ENCODE assay signal across 18 cellular contexts in genomic region chr17:12047977-12048376, GRCh38. TPM values are rescaled to one million over a fixed set of nuclear protein-coding genes. Genes with fewer than 3 reads are reported as not detected.
DNase-seq lines count a peak whose midpoint lies in the region; ATAC-seq and TF ChIP-seq lines count a peak whose summit lies in the region.
"Had no signal": no experiment of that assay in that cellular context is flagged by ENCODE, and none has a peak within 500 bp of the region (broad histone marks: within the 10 kb centered on the region; RNA-seq: fewer than 3 reads in every experiment).

No MANE protein-coding gene starts in this region.

- no TSS peak for BruUV-seq in A673 (replicated peaks; lab: Mats Ljungman, UMichigan)

- H3K4me1 ChIP-seq in A673 (ENCODE audit: insufficient read depth, low read length, poor library complexity, severe bottlenecking), result peaks cover 11% of the 10 kb centered on the region
- peaks cover 30% of the 10 kb centered on the region for H3K4me1 ChIP-seq in HEK293 (ENCODE audit: control insufficient read depth, insufficient read depth, low read length)
- peaks cover 11% of the 10 kb centered on the region for H3K4me1 ChIP-seq in SJSA1 (replicated peaks)
- H3K4me1 ChIP-seq: breast epithelium, Caco-2 had no signal

- TF ChIP-seq CTCF in A673 (conservative IDR thresholded peaks at IDR 0.05; ENCODE audit: low read depth, low read length) (no peak), HEK293 (tag by site-specific recombination; IDR thresholded peaks at IDR 0.05) (no peak), epithelial cell of esophagus (IDR thresholded peaks at IDR 0.05; ENCODE audit: insufficient read depth, low read depth, low read length, missing control alignments) (no peak), foreskin fibroblast (IDR thresholded peaks at IDR 0.05; ENCODE audit: low read depth, low read length) (no peak)

- intact Hi-C loops in A673 (cut with micrococcal nuclease; ENCODE audit: unreplicated experiment), result no loop called here

- DNase-seq in A673 (ENCODE audit: low spot score) (peak; percentile 45), SJSA1 (ENCODE audit: low read depth in 1 of 2, low spot score in 2 of 2) (peak; percentile 46 to 59), epithelial cell of esophagus (ENCODE audit: low read depth) (peak; percentile 27), foreskin fibroblast (no peak)
- DNase-seq: activated CD4-positive, alpha-beta memory T cell treated with anti-CD3 and anti-CD28 coated beads for 36 hours; activated T-cell treated with anti-CD3 and anti-CD28 coated beads, Interleukin-2, amount 50 U/mL, for 4 hours; Caco-2; HFFc6; left lung; NCI-H1092; NCI-H2171 treated with DMSO at 0.1 percent for 48 hours; occipital lobe had no signal

- no peak overlapping the region for H3K27ac ChIP-seq in A673 (ENCODE audit: low read depth, low read length, poor library complexity, severe bottlenecking)
- H3K27ac ChIP-seq in HEK293 (ENCODE audit: extremely low read depth, low read depth, low read length), result no peak overlapping the region
- no peak overlapping the region for H3K27ac ChIP-seq in SJSA1
- H3K27ac ChIP-seq: breast epithelium, left lung, right atrium auricular region had no signal

- no peaks in the 10 kb centered on the region for H3K27me3 ChIP-seq in A673 (replicated peaks; ENCODE audit: insufficient read depth, low read depth, low read length, poor library complexity)
- H3K27me3 ChIP-seq in SJSA1 (replicated peaks), result no peaks in the 10 kb centered on the region
- H3K27me3 ChIP-seq: breast epithelium, left lung, right atrium auricular region had no signal

- ATAC-seq in HG03139 (IDR thresholded peaks at IDR 0.05; ENCODE audit: unreplicated experiment) (no peak), HG03571 (IDR thresholded peaks at IDR 0.05; ENCODE audit: unreplicated experiment) (no peak), GM21576 (IDR thresholded peaks at IDR 0.05; ENCODE audit: unreplicated experiment) (no peak)
- ATAC-seq: activated T-cell treated with anti-CD3 and anti-CD28 coated beads, Interleukin-2, amount 50 U/mL, for 4 hours; left lung had no signal

- CTCF ChIA-PET in A673 (lab: Charles Lee), result no interaction called here
- CTCF ChIA-PET in HEK293 (lab: Yijun Ruan, JAX), result no interaction called here

- H3K36me3 ChIP-seq in A673 (ENCODE audit: insufficient read depth, low read length, poor library complexity, severe bottlenecking) (no peaks in the 10 kb centered on the region), HEK293 (ENCODE audit: control insufficient read depth in 2 of 2, insufficient read depth in 1 of 2, low read length in 2 of 2) (no peaks in the 10 kb centered on the region), SJSA1 (peaks cover 3% of the 10 kb centered on the region; the same call in 1 of the 2 replicates)
- H3K36me3 ChIP-seq: breast epithelium, left lung, right atrium auricular region had no signal

- no peaks in the 10 kb centered on the region for H3K9me3 ChIP-seq in A673 (ENCODE audit: low read depth, low read length, poor library complexity, severe bottlenecking)
- no peaks in the 10 kb centered on the region for H3K9me3 ChIP-seq in HEK293 (ENCODE audit: control insufficient read depth, insufficient read depth, low read depth, low read length)
- no peaks in the 10 kb centered on the region for H3K9me3 ChIP-seq in SJSA1 (replicated peaks)
- H3K9me3 ChIP-seq: breast epithelium, Caco-2, left lung, right atrium auricular region had no signal

- H3K4me3 ChIP-seq in A673 (ENCODE audit: low read depth, low read length, poor library complexity, severe bottlenecking), result no peak overlapping the region
- no peak overlapping the region for H3K4me3 ChIP-seq in HEK293 (ENCODE audit: low read depth, low read length)
- no peak overlapping the region for H3K4me3 ChIP-seq in SJSA1
- H3K4me3 ChIP-seq in epithelial cell of esophagus (ENCODE audit: low read length), result no peak overlapping the region
- no peak overlapping the region for H3K4me3 ChIP-seq in foreskin fibroblast (ENCODE audit: low read depth in 1 of 2, low read length in 2 of 2)
- H3K4me3 ChIP-seq: breast epithelium, left lung, right atrium auricular region had no signal

- POLR2A ChIA-PET in A673 (lab: Charles Lee; ENCODE audit: low non-redundant PET), result no interaction called here
- POLR2A ChIA-PET in HEK293 (lab: Yijun Ruan, JAX), result interaction anchor here (2.7 kb wide), 1 partner anchor 51 kb away, joined by 13 read pairs; the partner anchor contains the start of gene ZNF18

TF ChIP-seq in HEK293, 187 proteins besides CTCF, POLR2A, EP300 and RAD21 (continues in another document):
- TF ChIP-seq, protein P1, sequence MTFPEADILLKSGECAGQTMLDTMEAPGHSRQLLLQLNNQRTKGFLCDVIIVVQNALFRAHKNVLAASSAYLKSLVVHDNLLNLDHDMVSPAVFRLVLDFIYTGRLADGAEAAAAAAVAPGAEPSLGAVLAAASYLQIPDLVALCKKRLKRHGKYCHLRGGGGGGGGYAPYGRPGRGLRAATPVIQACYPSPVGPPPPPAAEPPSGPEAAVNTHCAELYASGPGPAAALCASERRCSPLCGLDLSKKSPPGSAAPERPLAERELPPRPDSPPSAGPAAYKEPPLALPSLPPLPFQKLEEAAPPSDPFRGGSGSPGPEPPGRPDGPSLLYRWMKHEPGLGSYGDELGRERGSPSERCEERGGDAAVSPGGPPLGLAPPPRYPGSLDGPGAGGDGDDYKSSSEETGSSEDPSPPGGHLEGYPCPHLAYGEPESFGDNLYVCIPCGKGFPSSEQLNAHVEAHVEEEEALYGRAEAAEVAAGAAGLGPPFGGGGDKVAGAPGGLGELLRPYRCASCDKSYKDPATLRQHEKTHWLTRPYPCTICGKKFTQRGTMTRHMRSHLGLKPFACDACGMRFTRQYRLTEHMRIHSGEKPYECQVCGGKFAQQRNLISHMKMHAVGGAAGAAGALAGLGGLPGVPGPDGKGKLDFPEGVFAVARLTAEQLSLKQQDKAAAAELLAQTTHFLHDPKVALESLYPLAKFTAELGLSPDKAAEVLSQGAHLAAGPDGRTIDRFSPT (tag by site-specific recombination; IDR thresholded peaks at IDR 0.05), result peak; percentile 64
- TF ChIP-seq, protein P2, sequence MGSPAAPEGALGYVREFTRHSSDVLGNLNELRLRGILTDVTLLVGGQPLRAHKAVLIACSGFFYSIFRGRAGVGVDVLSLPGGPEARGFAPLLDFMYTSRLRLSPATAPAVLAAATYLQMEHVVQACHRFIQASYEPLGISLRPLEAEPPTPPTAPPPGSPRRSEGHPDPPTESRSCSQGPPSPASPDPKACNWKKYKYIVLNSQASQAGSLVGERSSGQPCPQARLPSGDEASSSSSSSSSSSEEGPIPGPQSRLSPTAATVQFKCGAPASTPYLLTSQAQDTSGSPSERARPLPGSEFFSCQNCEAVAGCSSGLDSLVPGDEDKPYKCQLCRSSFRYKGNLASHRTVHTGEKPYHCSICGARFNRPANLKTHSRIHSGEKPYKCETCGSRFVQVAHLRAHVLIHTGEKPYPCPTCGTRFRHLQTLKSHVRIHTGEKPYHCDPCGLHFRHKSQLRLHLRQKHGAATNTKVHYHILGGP (tag by site-specific recombination; IDR thresholded peaks at IDR 0.05), result no peak
- no peak for TF ChIP-seq ZNF10 (tag by site-specific recombination; IDR thresholded peaks at IDR 0.05)
- no peak for TF ChIP-seq ZNF837 (tag by site-specific recombination; IDR thresholded peaks at IDR 0.05)
- peak; percentile 78 for TF ChIP-seq PRDM6 (tag by site-specific recombination; IDR thresholded peaks at IDR 0.05)
- TF ChIP-seq SETDB1 (IDR thresholded peaks at IDR 0.05; ENCODE audit: insufficient read length, low read length), result peak; percentile 67
- TF ChIP-seq ZBTB48 (tag by site-specific recombination; IDR thresholded peaks at IDR 0.05), result no peak
- TF ChIP-seq MZF1 (tag by site-specific recombination; IDR thresholded peaks at IDR 0.05; ENCODE audit: borderline replicate concordance), result peak; percentile 69
- TF ChIP-seq PRDM10 (tag by site-specific recombination; IDR thresholded peaks at IDR 0.05), result 0 out of 2 replicates have a peak, but pooled peaks have one; percentile 10

RNA-seq across cellular contexts. Expression of gene MAP2K4, which starts 27.3 kb away (rescaled TPM):
- total RNA-seq in A673 (2021), result 32.1 and 41.2 TPM in 2 replicates
- total RNA-seq in SJSA1 (2014; rRNA removed; shearing (Covaris generic)), result 23.7 and 42.0 TPM in 2 replicates

RNA-seq across cellular contexts. Expression of gene ZNF18, which starts 50.7 kb away (rescaled TPM):
- 10.9 and 11.9 TPM in 2 replicates for total RNA-seq in A673 (2021)
- total RNA-seq in SJSA1 (2014; rRNA removed; shearing (Covaris generic)), result 7.9 and 8.4 TPM in 2 replicates

Comparison
In these comparisons a context has a peak if more than half of its experiments do, and no peak if none do; other contexts are left out.
1. DNase-seq: peak in A673 (single experiment), SJSA1 (2 of 2) and epithelial cell of esophagus (single experiment); none in foreskin fibroblast (0 of 2).